Comparison of ENCODE assay signal across 1 cellular context in the genomic region with DNA sequence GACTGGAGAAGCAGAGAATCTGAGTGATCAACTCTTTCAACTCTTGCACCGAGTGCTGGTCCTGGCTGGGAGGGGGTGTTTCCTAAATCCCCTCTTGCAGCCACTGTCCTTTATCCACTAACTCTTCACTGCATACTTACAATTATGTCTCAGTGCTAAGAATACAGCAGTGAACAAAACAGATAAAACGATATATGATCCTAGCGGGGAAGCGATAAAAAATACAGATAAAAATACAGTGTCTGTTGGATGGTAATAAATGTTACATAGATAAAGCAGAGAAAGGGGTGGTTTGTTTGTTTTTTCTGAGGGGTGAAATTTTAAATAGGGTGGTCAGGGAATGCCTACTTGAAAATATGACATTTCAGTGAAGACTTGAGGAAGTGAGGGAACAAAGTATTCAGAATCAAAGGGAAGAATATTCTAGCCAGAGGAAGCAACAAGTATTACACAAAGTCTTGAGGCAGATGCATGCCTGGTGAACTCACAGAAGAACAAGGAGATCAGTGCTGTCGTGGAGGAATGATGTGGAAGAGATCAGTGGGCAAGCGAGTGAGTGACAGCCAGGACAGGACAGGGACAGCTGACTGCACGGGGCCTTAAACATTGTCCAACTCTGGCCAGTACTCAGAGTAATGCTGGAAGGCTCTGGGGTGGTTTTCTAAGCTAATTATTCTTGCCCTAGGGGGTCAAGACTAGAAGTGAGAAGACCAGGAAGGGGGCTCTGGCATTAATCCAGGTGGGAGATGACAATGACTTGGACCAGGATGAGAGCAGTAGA.
TF ChIP-seq lines count a peak whose summit lies in the region.

No MANE protein-coding gene starts in this region.

TF ChIP-seq in WTC11, 78 proteins besides CTCF, POLR2A, EP300 and RAD21 (continued from another document):
- TF ChIP-seq, protein P1, sequence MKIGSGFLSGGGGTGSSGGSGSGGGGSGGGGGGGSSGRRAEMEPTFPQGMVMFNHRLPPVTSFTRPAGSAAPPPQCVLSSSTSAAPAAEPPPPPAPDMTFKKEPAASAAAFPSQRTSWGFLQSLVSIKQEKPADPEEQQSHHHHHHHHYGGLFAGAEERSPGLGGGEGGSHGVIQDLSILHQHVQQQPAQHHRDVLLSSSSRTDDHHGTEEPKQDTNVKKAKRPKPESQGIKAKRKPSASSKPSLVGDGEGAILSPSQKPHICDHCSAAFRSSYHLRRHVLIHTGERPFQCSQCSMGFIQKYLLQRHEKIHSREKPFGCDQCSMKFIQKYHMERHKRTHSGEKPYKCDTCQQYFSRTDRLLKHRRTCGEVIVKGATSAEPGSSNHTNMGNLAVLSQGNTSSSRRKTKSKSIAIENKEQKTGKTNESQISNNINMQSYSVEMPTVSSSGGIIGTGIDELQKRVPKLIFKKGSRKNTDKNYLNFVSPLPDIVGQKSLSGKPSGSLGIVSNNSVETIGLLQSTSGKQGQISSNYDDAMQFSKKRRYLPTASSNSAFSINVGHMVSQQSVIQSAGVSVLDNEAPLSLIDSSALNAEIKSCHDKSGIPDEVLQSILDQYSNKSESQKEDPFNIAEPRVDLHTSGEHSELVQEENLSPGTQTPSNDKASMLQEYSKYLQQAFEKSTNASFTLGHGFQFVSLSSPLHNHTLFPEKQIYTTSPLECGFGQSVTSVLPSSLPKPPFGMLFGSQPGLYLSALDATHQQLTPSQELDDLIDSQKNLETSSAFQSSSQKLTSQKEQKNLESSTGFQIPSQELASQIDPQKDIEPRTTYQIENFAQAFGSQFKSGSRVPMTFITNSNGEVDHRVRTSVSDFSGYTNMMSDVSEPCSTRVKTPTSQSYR (CRISPR knock-in tag; IDR thresholded peaks at IDR 0.05), result no peak
- TF ChIP-seq, protein P2, sequence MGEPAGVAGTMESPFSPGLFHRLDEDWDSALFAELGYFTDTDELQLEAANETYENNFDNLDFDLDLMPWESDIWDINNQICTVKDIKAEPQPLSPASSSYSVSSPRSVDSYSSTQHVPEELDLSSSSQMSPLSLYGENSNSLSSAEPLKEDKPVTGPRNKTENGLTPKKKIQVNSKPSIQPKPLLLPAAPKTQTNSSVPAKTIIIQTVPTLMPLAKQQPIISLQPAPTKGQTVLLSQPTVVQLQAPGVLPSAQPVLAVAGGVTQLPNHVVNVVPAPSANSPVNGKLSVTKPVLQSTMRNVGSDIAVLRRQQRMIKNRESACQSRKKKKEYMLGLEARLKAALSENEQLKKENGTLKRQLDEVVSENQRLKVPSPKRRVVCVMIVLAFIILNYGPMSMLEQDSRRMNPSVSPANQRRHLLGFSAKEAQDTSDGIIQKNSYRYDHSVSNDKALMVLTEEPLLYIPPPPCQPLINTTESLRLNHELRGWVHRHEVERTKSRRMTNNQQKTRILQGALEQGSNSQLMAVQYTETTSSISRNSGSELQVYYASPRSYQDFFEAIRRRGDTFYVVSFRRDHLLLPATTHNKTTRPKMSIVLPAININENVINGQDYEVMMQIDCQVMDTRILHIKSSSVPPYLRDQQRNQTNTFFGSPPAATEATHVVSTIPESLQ (CRISPR knock-in tag; IDR thresholded peaks at IDR 0.05), result no peak
- TF ChIP-seq EMX1 (CRISPR knock-in tag; IDR thresholded peaks at IDR 0.05) (no peak), NR2C2 (CRISPR knock-in tag; IDR thresholded peaks at IDR 0.05) (no peak)
- TF ChIP-seq, protein P3, sequence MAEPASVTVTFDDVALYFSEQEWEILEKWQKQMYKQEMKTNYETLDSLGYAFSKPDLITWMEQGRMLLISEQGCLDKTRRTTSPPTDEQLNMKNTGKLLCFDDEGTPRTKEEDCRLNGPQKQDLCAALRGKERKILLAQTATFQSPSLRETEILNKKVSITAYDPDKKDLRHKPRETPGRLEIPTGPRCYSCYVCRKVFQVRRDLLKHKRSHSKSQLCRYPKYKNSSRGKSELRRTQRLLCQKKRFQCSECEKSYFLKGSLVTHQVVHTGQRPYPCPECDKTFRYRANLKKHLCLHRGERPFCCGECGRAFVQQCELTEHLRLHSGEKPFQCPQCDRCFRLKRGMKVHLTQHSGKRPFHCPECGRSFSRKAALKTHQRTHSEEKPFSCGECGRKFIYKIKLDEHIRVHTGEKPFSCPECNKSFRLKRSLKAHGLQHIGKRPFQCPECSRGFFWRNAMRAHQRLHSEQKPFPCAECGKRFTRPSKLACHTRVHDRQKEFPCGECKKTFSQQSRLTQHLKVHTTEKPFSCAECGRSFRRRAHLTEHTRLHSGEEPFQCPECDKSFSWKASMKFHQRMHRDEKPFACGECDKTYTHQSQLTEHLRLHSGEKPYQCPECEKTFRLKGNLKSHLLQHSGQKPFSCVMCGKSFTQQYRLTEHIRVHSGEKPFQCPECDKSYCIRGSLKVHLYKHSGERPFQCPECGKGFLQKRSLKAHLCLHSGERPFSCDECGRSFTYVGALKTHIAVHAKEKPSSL (CRISPR knock-in tag; conservative IDR thresholded peaks at IDR 0.05), result no peak
